1 cellular context compared by ENCODE assay signal in the genomic region with DNA sequence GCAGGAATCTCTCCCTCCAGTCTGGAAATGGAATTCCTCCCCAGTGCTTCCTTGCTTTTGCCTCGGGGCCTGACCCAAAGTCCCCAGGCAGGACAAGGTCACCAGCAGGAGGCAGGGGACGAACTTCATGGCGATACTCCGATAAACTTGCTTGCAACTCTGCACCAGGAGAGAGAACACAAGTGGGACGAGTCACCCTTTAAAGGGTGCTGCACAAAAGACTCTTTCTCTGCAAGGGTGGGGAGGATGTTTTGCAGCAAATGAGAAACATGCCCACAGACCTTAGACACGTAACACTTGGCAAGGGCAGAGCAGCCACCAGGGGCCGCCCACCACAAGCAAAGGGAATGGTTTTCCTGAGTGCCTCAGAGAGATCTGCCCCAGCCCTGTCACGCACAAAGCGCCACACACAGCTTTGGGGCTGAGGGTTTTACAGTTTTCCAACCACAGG.
TF ChIP-seq lines count a peak whose summit lies in the region.

A gene with protein sequence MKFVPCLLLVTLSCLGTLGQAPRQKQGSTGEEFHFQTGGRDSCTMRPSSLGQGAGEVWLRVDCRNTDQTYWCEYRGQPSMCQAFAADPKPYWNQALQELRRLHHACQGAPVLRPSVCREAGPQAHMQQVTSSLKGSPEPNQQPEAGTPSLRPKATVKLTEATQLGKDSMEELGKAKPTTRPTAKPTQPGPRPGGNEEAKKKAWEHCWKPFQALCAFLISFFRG (minus strand): TSS at position 175 of the 451 bp plus-strand sequence. CDS start 46 bp downstream, at position 129.

TF ChIP-seq in HepG2, 621 proteins besides CTCF, POLR2A, EP300 and RAD21 (continued from another document):
- TF ChIP-seq, protein P1, sequence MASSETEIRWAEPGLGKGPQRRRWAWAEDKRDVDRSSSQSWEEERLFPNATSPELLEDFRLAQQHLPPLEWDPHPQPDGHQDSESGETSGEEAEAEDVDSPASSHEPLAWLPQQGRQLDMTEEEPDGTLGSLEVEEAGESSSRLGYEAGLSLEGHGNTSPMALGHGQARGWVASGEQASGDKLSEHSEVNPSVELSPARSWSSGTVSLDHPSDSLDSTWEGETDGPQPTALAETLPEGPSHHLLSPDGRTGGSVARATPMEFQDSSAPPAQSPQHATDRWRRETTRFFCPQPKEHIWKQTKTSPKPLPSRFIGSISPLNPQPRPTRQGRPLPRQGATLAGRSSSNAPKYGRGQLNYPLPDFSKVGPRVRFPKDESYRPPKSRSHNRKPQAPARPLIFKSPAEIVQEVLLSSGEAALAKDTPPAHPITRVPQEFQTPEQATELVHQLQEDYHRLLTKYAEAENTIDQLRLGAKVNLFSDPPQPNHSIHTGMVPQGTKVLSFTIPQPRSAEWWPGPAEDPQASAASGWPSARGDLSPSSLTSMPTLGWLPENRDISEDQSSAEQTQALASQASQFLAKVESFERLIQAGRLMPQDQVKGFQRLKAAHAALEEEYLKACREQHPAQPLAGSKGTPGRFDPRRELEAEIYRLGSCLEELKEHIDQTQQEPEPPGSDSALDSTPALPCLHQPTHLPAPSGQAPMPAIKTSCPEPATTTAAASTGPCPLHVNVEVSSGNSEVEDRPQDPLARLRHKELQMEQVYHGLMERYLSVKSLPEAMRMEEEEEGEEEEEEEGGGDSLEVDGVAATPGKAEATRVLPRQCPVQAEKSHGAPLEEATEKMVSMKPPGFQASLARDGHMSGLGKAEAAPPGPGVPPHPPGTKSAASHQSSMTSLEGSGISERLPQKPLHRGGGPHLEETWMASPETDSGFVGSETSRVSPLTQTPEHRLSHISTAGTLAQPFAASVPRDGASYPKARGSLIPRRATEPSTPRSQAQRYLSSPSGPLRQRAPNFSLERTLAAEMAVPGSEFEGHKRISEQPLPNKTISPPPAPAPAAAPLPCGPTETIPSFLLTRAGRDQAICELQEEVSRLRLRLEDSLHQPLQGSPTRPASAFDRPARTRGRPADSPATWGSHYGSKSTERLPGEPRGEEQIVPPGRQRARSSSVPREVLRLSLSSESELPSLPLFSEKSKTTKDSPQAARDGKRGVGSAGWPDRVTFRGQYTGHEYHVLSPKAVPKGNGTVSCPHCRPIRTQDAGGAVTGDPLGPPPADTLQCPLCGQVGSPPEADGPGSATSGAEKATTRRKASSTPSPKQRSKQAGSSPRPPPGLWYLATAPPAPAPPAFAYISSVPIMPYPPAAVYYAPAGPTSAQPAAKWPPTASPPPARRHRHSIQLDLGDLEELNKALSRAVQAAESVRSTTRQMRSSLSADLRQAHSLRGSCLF (CRISPR knock-in tag; IDR thresholded peaks at IDR 0.05; ENCODE audit: borderline replicate concordance) = no peak
TF ChIP-seq in HepG2: peak in this region for 7.
